In genomic region chr12:2004113-2004929, GRCh38 we compare ENCODE assay signal across 8 cellular contexts. TPM values are rescaled to one million over a fixed set of nuclear protein-coding genes. Genes with fewer than 3 reads are reported as not detected.
A peak's percentile ranks its signal among the peaks of the same experiment; 100 is the strongest.
DNase-seq lines count a peak whose midpoint lies in the region; ATAC-seq and TF ChIP-seq lines count a peak whose summit lies in the region.

Gene DCP1B (minus strand): TSS chr12:2004457. CDS start chr12:2004431, 26 bp downstream.

- H3K27me3 Mint-ChIP-seq in endothelial cell (ENCODE audit: unreplicated experiment) (peaks cover 5% of the 10 kb centered on the region), mesothelial cell of epicardium (ENCODE audit: low read depth) (no peaks in the 10 kb centered on the region)

- H3K27me3 ChIP-seq in HUES64 (ENCODE audit: insufficient read depth, low read length) = no peaks in the 10 kb centered on the region
- H3K27me3 ChIP-seq in OCI-LY1 (ENCODE audit: insufficient read depth, low read length) = no peaks in the 10 kb centered on the region

- DNase-seq in D341Med (ENCODE audit: low spot score) = peak; percentile 97
- peak; percentile 96 for DNase-seq in activated CD8-positive, alpha-beta memory T cell treated with anti-CD3 and anti-CD28 coated beads, Interleukin-2, amount 50 U/mL, for 48 hours
- DNase-seq in endothelial cell (ENCODE audit: low spot score) = peak; percentile 97
- peak; percentile 91 to 94 for DNase-seq in mesothelial cell of epicardium (ENCODE audit: low spot score in 2 of 2, unreplicated experiment in 2 of 2)
- DNase-seq in stimulated activated CD8-positive, alpha-beta memory T cell treated with anti-CD3 and anti-CD28 coated beads, Interleukin-15, amount 100 ng/mL, for 48 hours (ENCODE audit: low read depth in 2 of 2) = peak; percentile 91 to 93

- no peaks in the 10 kb centered on the region for H4K20me1 ChIP-seq in OCI-LY1 (ENCODE audit: insufficient read depth, low read length)

- 3% methylated on average over 55 of the region's 55 CpGs for WGBS in HUES64

- no peaks in the 10 kb centered on the region for H3K9me2 ChIP-seq in OCI-LY1 (ENCODE audit: low read depth, low read length)

- no peaks in the 10 kb centered on the region for H3K79me2 ChIP-seq in OCI-LY1 (ENCODE audit: insufficient read depth, low read length)

- ATAC-seq in GM21423 (IDR thresholded peaks at IDR 0.05; ENCODE audit: unreplicated experiment) = peak; percentile 98

- peak within 1 kb of the TSS; percentile 84 for H2AFZ ChIP-seq in OCI-LY1 (ENCODE audit: low read length)

- H3K9me3 ChIP-seq in HUES64 (ENCODE audit: insufficient read depth, low read depth, low read length) (no peaks in the 10 kb centered on the region), OCI-LY1 (ENCODE audit: low read length) (no peaks in the 10 kb centered on the region)

- H3K4me2 ChIP-seq in OCI-LY1 (ENCODE audit: low read length) = peak within 1 kb of the TSS; percentile 84

- H3K27ac Mint-ChIP-seq in endothelial cell (ENCODE audit: unreplicated experiment) (peak within 1 kb of the TSS; percentile 99), mesothelial cell of epicardium (peak within 1 kb of the TSS; percentile 97)

- H3K4me3 ChIP-seq in HUES64 (ENCODE audit: low read length) (peak within 1 kb of the TSS; percentile 82), OCI-LY1 (ENCODE audit: low read depth, low read length, poor library complexity, severe bottlenecking) (peak within 1 kb of the TSS; percentile 89)

- H3K4me1 Mint-ChIP-seq in endothelial cell (ENCODE audit: unreplicated experiment) = peaks cover 26% of the 10 kb centered on the region
- peaks cover 31% of the 10 kb centered on the region for H3K4me1 Mint-ChIP-seq in mesothelial cell of epicardium

- H3K9ac ChIP-seq in HUES64 (ENCODE audit: low read depth, low read length) (peak within 1 kb of the TSS; percentile 84), OCI-LY1 (ENCODE audit: low read length) (peak within 1 kb of the TSS; percentile 88)

- TF ChIP-seq CTCF in OCI-LY1 (IDR thresholded peaks at IDR 0.05; ENCODE audit: low read length) (no peak), endothelial cell (IDR thresholded peaks at IDR 0.05; ENCODE audit: unreplicated experiment) (no peak), mesothelial cell of epicardium (IDR thresholded peaks at IDR 0.05; ENCODE audit: unreplicated experiment) (no peak)

- no peaks in the 10 kb centered on the region for H3K9me3 Mint-ChIP-seq in endothelial cell (ENCODE audit: unreplicated experiment)
- H3K9me3 Mint-ChIP-seq in mesothelial cell of epicardium = no peaks in the 10 kb centered on the region

- peak within 1 kb of the TSS; percentile 97 for H3K4me3 Mint-ChIP-seq in endothelial cell (ENCODE audit: unreplicated experiment)
- peak within 1 kb of the TSS; percentile 94 for H3K4me3 Mint-ChIP-seq in mesothelial cell of epicardium

- H3K4me1 ChIP-seq in HUES64 (ENCODE audit: insufficient read depth, low read length) (peaks cover 22% of the 10 kb centered on the region), OCI-LY1 (ENCODE audit: insufficient read depth, low read length, severe bottlenecking) (peaks cover 24% of the 10 kb centered on the region)

- H3K36me3 ChIP-seq in HUES64 (ENCODE audit: insufficient read depth, low read length) = no peaks in the 10 kb centered on the region
- H3K36me3 ChIP-seq in OCI-LY1 (ENCODE audit: insufficient read depth, low read length) = no peaks in the 10 kb centered on the region

- H3K36me3 Mint-ChIP-seq in endothelial cell (ENCODE audit: low read depth, unreplicated experiment) (no peaks in the 10 kb centered on the region), mesothelial cell of epicardium (no peaks in the 10 kb centered on the region)

- H3F3A ChIP-seq in OCI-LY1 (ENCODE audit: insufficient read depth, low read length) = 0 out of 2 replicates have a peak, but pooled peaks cover 4% of the 10 kb centered on the region

- H3K27ac ChIP-seq in HUES64 (ENCODE audit: low read depth, low read length) (peak within 1 kb of the TSS; percentile 80), OCI-LY1 (ENCODE audit: low read depth, low read length, poor library complexity, severe bottlenecking) (peak within 1 kb of the TSS; percentile 32)

RNA-seq across cellular contexts. Expression of gene DCP1B, which starts in this region (rescaled TPM):
- 17.8 TPM for polyA plus RNA-seq in HUES64 (2013, experiment 1 of 2)
- 23.7 TPM for polyA plus RNA-seq in HUES64 (2013, experiment 2 of 2)
- total RNA-seq in endothelial cell (ENCODE audit: unreplicated experiment) (13.6 TPM), mesothelial cell of epicardium (19.8 to 22.9 TPM (median 21.4 TPM) in 3 replicates)

Comparison
In these comparisons a context has a peak if more than half of its experiments do, and no peak if none do; other contexts are left out.
1. Peak in every context shown above with its lines: DNase-seq, ATAC-seq, H3K4me3 ChIP-seq and H3K27ac ChIP-seq.